Comparison of ENCODE assay signal across 9 cellular contexts in the genomic region with DNA sequence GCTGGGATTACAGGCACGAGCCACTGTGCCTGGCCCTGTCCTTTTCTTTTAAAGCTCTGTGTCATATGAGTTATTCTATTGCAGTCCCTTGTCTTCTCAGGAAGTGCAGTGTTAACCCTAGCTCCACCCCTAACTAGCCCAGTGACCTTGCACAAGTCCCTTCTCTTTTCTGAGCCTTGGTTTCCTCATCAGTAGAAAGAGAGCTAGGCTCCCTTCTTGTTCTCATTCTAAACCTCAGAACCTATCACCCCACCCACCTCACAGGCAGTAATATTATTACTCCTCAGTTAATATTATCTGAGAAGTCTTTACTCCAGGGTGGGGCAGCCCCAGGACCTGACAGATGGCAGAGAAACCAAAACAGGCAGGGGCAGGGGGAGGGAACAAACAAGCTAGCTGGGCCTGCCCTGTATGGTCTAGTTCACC. TPM values are rescaled to one million over a fixed set of nuclear protein-coding genes. Genes with fewer than 3 reads are reported as not detected.
DNase-seq lines count a peak whose midpoint lies in the region; ATAC-seq, FAIRE-seq and TF ChIP-seq lines count a peak whose summit lies in the region.
"Had no signal": no experiment of that assay in that cellular context is flagged by ENCODE, and none has a peak within 500 bp of the region (broad histone marks: within the 10 kb centered on the region; RNA-seq: fewer than 3 reads in every experiment).

No MANE protein-coding gene starts in this region.

- no peak overlapping the region for H3K27ac ChIP-seq in foreskin keratinocyte

- H3K4me1 Mint-ChIP-seq in activated naive CD8-positive, alpha-beta T cell treated with anti-CD3 and anti-CD28 coated beads, Interleukin-2, amount 50 U/mL, for 24 hours: peaks cover 90% of the 10 kb centered on the region

- ATAC-seq in GM21381 (IDR thresholded peaks at IDR 0.05; ENCODE audit: unreplicated experiment): peak; percentile 43
- peak; percentile 31 for ATAC-seq in HG03558 (IDR thresholded peaks at IDR 0.05; ENCODE audit: extremely low read depth, unreplicated experiment)
- peak; percentile 49 for ATAC-seq in activated naive CD8-positive, alpha-beta T cell treated with anti-CD3 and anti-CD28 coated beads, Interleukin-2, amount 50 U/mL, for 24 hours
- no peak for ATAC-seq in foreskin keratinocyte

- H3K27me3 Mint-ChIP-seq in activated naive CD8-positive, alpha-beta T cell treated with anti-CD3 and anti-CD28 coated beads, Interleukin-2, amount 50 U/mL, for 24 hours: no peaks in the 10 kb centered on the region

- no peak for TF ChIP-seq CTCF in foreskin keratinocyte (conservative IDR thresholded peaks at IDR 0.05)

- no peak for TF ChIP-seq POLR2A in GM12892 (IDR thresholded peaks at IDR 0.05; ENCODE audit: low read depth, low read length)

- peak; percentile 87 for FAIRE-seq in GM12892 (lab: Jason Lieb, UNC)
- FAIRE-seq: colon had no signal

- peak overlapping the region; percentile 90 for H3K4me3 Mint-ChIP-seq in activated naive CD8-positive, alpha-beta T cell treated with anti-CD3 and anti-CD28 coated beads, Interleukin-2, amount 50 U/mL, for 24 hours

- H3K36me3 Mint-ChIP-seq in activated naive CD8-positive, alpha-beta T cell treated with anti-CD3 and anti-CD28 coated beads, Interleukin-2, amount 50 U/mL, for 24 hours (ENCODE audit: low read depth): peaks cover 43% of the 10 kb centered on the region

- H3K27ac Mint-ChIP-seq in activated naive CD8-positive, alpha-beta T cell treated with anti-CD3 and anti-CD28 coated beads, Interleukin-2, amount 50 U/mL, for 24 hours: peak overlapping the region; percentile 94

- no peak for DNase-seq in GM12892 (ENCODE audit: insufficient read length)
- no peak for DNase-seq in activated naive CD8-positive, alpha-beta T cell treated with anti-CD3 and anti-CD28 coated beads, Interleukin-2, amount 50 U/mL, for 24 hours
- no peak for DNase-seq in NCI-H1092 treated with DMSO at 0.1 percent for 48 hours (lab: John Stamatoyannopoulos, UW)
- DNase-seq in NCI-H1694 (lab: John Stamatoyannopoulos, UW): no peak
- no peak for DNase-seq in foreskin keratinocyte
- DNase-seq in D341Med (ENCODE audit: low spot score): no peak

- H3K27me3 ChIP-seq in foreskin keratinocyte: peaks cover 6% of the 10 kb centered on the region

- no peaks in the 10 kb centered on the region for H3K9me3 Mint-ChIP-seq in activated naive CD8-positive, alpha-beta T cell treated with anti-CD3 and anti-CD28 coated beads, Interleukin-2, amount 50 U/mL, for 24 hours

- H3K4me1 ChIP-seq in foreskin keratinocyte: no peaks in the 10 kb centered on the region

RNA-seq across cellular contexts. Expression of gene CYFIP2, which starts 7.2 kb away (rescaled TPM):
- polyA plus RNA-seq in GM12892 (2012; ENCODE audit: missing spikeins): 69.7 TPM
- total RNA-seq in foreskin keratinocyte: 1.1 and 1.2 TPM in 2 replicates
- 0.53 and 0.68 TPM in 2 replicates for polyA plus RNA-seq in foreskin keratinocyte
